26 cellular contexts compared by ENCODE assay signal in genomic region chr20:64266988-64267387, GRCh38.
"Had no signal": no experiment of that assay in that cellular context is flagged by ENCODE, and none has a peak within 500 bp of the region (broad histone marks: within the 10 kb centered on the region; RNA-seq: fewer than 3 reads in every experiment).

No MANE protein-coding gene starts in this region.

- H3K4me3 Mint-ChIP-seq: naive B cell; natural killer cell treated with Interleukin-12 subunit alpha and Interleukin-12 subunit beta and Interleukin-15 and Interleukin-18, amount 100 ng/mL, for 72 hours; neural crest cell; stimulated activated naive CD8-positive, alpha-beta T cell treated with anti-CD3 and anti-CD28 coated beads, Interleukin-15, amount 100 ng/mL, for 72 hours had no signal

- H3K4me1 ChIP-seq: lower lobe of right lung, transverse colon had no signal

- H3K27ac Mint-ChIP-seq: naive B cell; natural killer cell treated with Interleukin-12 subunit alpha and Interleukin-12 subunit beta and Interleukin-15 and Interleukin-18, amount 100 ng/mL, for 72 hours; stimulated activated naive CD8-positive, alpha-beta T cell treated with anti-CD3 and anti-CD28 coated beads, Interleukin-15, amount 100 ng/mL, for 72 hours had no signal

- H3K27me3 ChIP-seq: esophagus squamous epithelium, neutrophil, ovary, suprapubic skin, transverse colon, upper lobe of right lung, uterus had no signal

- ATAC-seq: left lobe of liver; lower lobe of right lung; natural killer cell treated with Interleukin-12 subunit alpha and Interleukin-12 subunit beta and Interleukin-15 and Interleukin-18, amount 100 ng/mL, for 72 hours; stimulated activated naive CD8-positive, alpha-beta T cell treated with anti-CD3 and anti-CD28 coated beads, Interleukin-15, amount 100 ng/mL, for 72 hours; upper lobe of right lung had no signal

- DNase-seq: dermis blood vessel endothelial cell; effector memory CD4-positive, alpha-beta T cell; erythroblast; esophagus squamous epithelium; foreskin melanocyte; kidney; lower lobe of right lung; naive B cell; ovary; posterior cingulate gyrus; stimulated activated CD4-positive, alpha-beta T cell treated with anti-CD3 and anti-CD28 coated beads, Interleukin-12 subunit alpha, Interleukin-12 subunit beta, amount 100 ng/mL, for 4 hours; stimulated activated CD4-positive, alpha-beta T cell treated with anti-CD3 and anti-CD28 coated beads, Interleukin-1b, Interleukin-23, amount 100 ng/mL, for 48 hours; stimulated activated CD4-positive, alpha-beta T cell treated with anti-CD3 and anti-CD28 coated beads, Interleukin-4, amount 100 ng/mL, for 1 hour; stimulated activated CD8-positive, alpha-beta memory T cell treated with anti-CD3 and anti-CD28 coated beads, Interleukin-4, amount 100 ng/mL, for 48 hours; stimulated activated naive CD4-positive, alpha-beta T cell; stimulated activated naive CD8-positive, alpha-beta T cell treated with anti-CD3 and anti-CD28 coated beads, Interleukin-15, amount 100 ng/mL, for 72 hours; transverse colon; upper lobe of right lung; uterus had no signal

- H3K9me3 Mint-ChIP-seq: natural killer cell treated with Interleukin-12 subunit alpha and Interleukin-12 subunit beta and Interleukin-15 and Interleukin-18, amount 100 ng/mL, for 72 hours; stimulated activated naive CD8-positive, alpha-beta T cell treated with anti-CD3 and anti-CD28 coated beads, Interleukin-15, amount 100 ng/mL, for 72 hours had no signal

- H3K9me3 ChIP-seq: esophagus squamous epithelium, lower lobe of right lung, neutrophil, ovary, suprapubic skin, transverse colon, upper lobe of right lung, uterus had no signal

- H3K36me3 ChIP-seq: ovary, uterus had no signal

- H3K4me2 ChIP-seq: smooth muscle cell had no signal

- H3K27ac ChIP-seq: coronary artery, esophagus squamous epithelium, lower lobe of right lung, neutrophil, ovary, suprapubic skin, transverse colon, upper lobe of right lung, uterus had no signal

- H3K27me3 Mint-ChIP-seq: naive B cell; natural killer cell treated with Interleukin-12 subunit alpha and Interleukin-12 subunit beta and Interleukin-15 and Interleukin-18, amount 100 ng/mL, for 72 hours; stimulated activated naive CD8-positive, alpha-beta T cell treated with anti-CD3 and anti-CD28 coated beads, Interleukin-15, amount 100 ng/mL, for 72 hours had no signal

- H3K4me3 ChIP-seq: coronary artery, esophagus squamous epithelium, lower lobe of right lung, ovary, smooth muscle cell, suprapubic skin, transverse colon, upper lobe of right lung, uterus had no signal
